ENCODE assay signal across 23 cellular contexts in the genomic region with DNA sequence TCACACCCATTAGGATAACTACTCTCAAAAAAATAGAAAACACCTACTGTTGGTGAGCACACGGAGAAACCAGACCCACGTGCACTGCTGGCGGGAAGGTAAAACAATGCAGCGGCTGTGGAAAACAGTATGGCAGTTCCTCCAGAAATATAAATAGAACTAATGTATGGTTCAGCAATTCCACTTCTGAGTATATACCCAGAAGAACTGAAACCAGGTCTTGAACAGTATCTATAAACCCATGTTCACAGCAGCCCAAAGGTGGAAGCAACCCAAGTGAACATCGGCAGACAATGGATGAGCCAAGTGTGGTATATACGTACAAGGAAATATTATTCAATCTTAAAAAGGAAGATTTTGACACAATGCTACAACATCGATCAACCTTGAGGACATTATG.
A peak's percentile ranks its signal among the peaks of the same experiment; 100 is the strongest.
DNase-seq lines count a peak whose midpoint lies in the region; ATAC-seq lines count a peak whose summit lies in the region.
"Had no signal": no experiment of that assay in that cellular context is flagged by ENCODE, and none has a peak within 500 bp of the region (broad histone marks: within the 10 kb centered on the region; RNA-seq: fewer than 3 reads in every experiment).

No MANE protein-coding gene starts in this region.

- peak overlapping the region; percentile 59 to 90 (median 82) for H3K4me3 Mint-ChIP-seq in naive B cell
- H3K4me3 Mint-ChIP-seq in activated CD8-positive, alpha-beta T cell treated with anti-CD3 and anti-CD28 coated beads, Interleukin-2, amount 10 ng/mL, durations not matched to agents 7 days and 5 days = no peak overlapping the region
- H3K4me3 Mint-ChIP-seq in activated CD4-positive, alpha-beta memory T cell treated with anti-CD3 and anti-CD28 coated beads, Interleukin-2, amount 10 ng/mL, durations not matched to agents 7 days and 5 days = no peak overlapping the region
- H3K4me3 Mint-ChIP-seq: activated naive CD8-positive, alpha-beta T cell treated with anti-CD3 and anti-CD28 coated beads, Interleukin-2, amount 50 U/mL, for 24 hours had no signal

- peak; percentile 77 for ATAC-seq in GM18511 (IDR thresholded peaks at IDR 0.05; ENCODE audit: unreplicated experiment)
- peak; percentile 77 for ATAC-seq in GM21526 (IDR thresholded peaks at IDR 0.05; ENCODE audit: low FRiP score, unreplicated experiment)
- ATAC-seq in HG03139 (IDR thresholded peaks at IDR 0.05; ENCODE audit: unreplicated experiment) = peak; percentile 62
- peak; percentile 85 to 86 for ATAC-seq in naive B cell (ENCODE audit: low read depth in 2 of 2)
- ATAC-seq in activated CD8-positive, alpha-beta T cell treated with anti-CD3 and anti-CD28 coated beads, Interleukin-2, amount 10 ng/mL, durations not matched to agents 7 days and 5 days = no peak
- no peak for ATAC-seq in GM18907 (IDR thresholded peaks at IDR 0.05; ENCODE audit: unreplicated experiment)
- ATAC-seq: activated CD4-positive, CD25-positive, alpha-beta regulatory T cell treated with anti-CD3 and anti-CD28 coated beads, Interleukin-2, amount 50 U/mL, for 24 hours; activated naive CD8-positive, alpha-beta T cell treated with anti-CD3 and anti-CD28 coated beads, Interleukin-2, amount 50 U/mL, for 24 hours; K562; naive thymus-derived CD8-positive, alpha-beta T cell; Panc1; SK-N-SH treated with all-trans-retinoic acid at 6 μM for 48 hours had no signal

- peak; percentile 20 for DNase-seq in naive B cell
- DNase-seq in activated CD8-positive, alpha-beta T cell treated with anti-CD3 and anti-CD28 coated beads, Interleukin-2, amount 10 ng/mL, durations not matched to agents 7 days and 5 days = no peak
- no peak for DNase-seq in activated CD4-positive, alpha-beta T cell treated with anti-CD3 and anti-CD28 coated beads, Interleukin-2, amount 50 U/mL, for 4 hours
- DNase-seq in activated CD4-positive, alpha-beta memory T cell treated with anti-CD3 and anti-CD28 coated beads, Interleukin-2, amount 10 ng/mL, durations not matched to agents 7 days and 5 days = no peak
- DNase-seq: activated naive CD8-positive, alpha-beta T cell treated with anti-CD3 and anti-CD28 coated beads, Interleukin-2, amount 50 U/mL, for 24 hours; DND-41; GOT3; mesenchymal stem cell; naive thymus-derived CD8-positive, alpha-beta T cell; NCI-H1694 treated with DMSO at 0.1 percent for 48 hours; NCI-H774; stimulated activated naive CD4-positive, alpha-beta T cell treated with Interleukin-2 at 50 U/mL for 16 hours; T-helper 9 cell; trophoblast cell had no signal

- POLR2A ChIA-PET in activated CD8-positive, alpha-beta T cell treated with anti-CD3 and anti-CD28 coated beads, Interleukin-2, amount 10 ng/mL, durations not matched to agents 7 days and 5 days (lab: Charles Lee) = no interaction called here
- POLR2A ChIA-PET in activated CD4-positive, alpha-beta memory T cell treated with anti-CD3 and anti-CD28 coated beads, Interleukin-2, amount 10 ng/mL, durations not matched to agents 7 days and 5 days (lab: Charles Lee) = no interaction called here

- H3K27ac Mint-ChIP-seq in naive B cell = peak overlapping the region; percentile 44 to 93 (median 84)
- H3K27ac Mint-ChIP-seq in activated CD8-positive, alpha-beta T cell treated with anti-CD3 and anti-CD28 coated beads, Interleukin-2, amount 10 ng/mL, durations not matched to agents 7 days and 5 days = no peak overlapping the region
- no peak overlapping the region for H3K27ac Mint-ChIP-seq in activated CD4-positive, alpha-beta memory T cell treated with anti-CD3 and anti-CD28 coated beads, Interleukin-2, amount 10 ng/mL, durations not matched to agents 7 days and 5 days
- H3K27ac Mint-ChIP-seq: activated naive CD8-positive, alpha-beta T cell treated with anti-CD3 and anti-CD28 coated beads, Interleukin-2, amount 50 U/mL, for 24 hours; activated T-helper 2 cell treated with anti-CD3 and anti-CD28 coated beads, Interferon-gamma antibody, Interleukin-2, Interleukin-4, amounts not matched to agents 10 μg/mL and 5 μg/mL and 100 μg/mL, durations not matched to agents 14 hours and 24 hours and 36 hours had no signal

- H3K27me3 Mint-ChIP-seq in naive B cell = no peaks in the 10 kb centered on the region
- peaks cover 2% of the 10 kb centered on the region for H3K27me3 Mint-ChIP-seq in activated CD8-positive, alpha-beta T cell treated with anti-CD3 and anti-CD28 coated beads, Interleukin-2, amount 10 ng/mL, durations not matched to agents 7 days and 5 days (ENCODE audit: low read depth)
- H3K27me3 Mint-ChIP-seq in activated CD4-positive, alpha-beta memory T cell treated with anti-CD3 and anti-CD28 coated beads, Interleukin-2, amount 10 ng/mL, durations not matched to agents 7 days and 5 days = no peaks in the 10 kb centered on the region
- H3K27me3 Mint-ChIP-seq: activated naive CD8-positive, alpha-beta T cell treated with anti-CD3 and anti-CD28 coated beads, Interleukin-2, amount 50 U/mL, for 24 hours; naive thymus-derived CD8-positive, alpha-beta T cell had no signal

- CTCF ChIA-PET in activated CD8-positive, alpha-beta T cell treated with anti-CD3 and anti-CD28 coated beads, Interleukin-2, amount 10 ng/mL, durations not matched to agents 7 days and 5 days (lab: Charles Lee) = no interaction called here
- CTCF ChIA-PET in activated CD4-positive, alpha-beta memory T cell treated with anti-CD3 and anti-CD28 coated beads, Interleukin-2, amount 10 ng/mL, durations not matched to agents 7 days and 5 days (lab: Charles Lee) = no interaction called here

- H3K36me3 Mint-ChIP-seq in naive B cell = peaks cover 7 to 8% of the 10 kb centered on the region in 2 donors
- H3K36me3 Mint-ChIP-seq in activated CD8-positive, alpha-beta T cell treated with anti-CD3 and anti-CD28 coated beads, Interleukin-2, amount 10 ng/mL, durations not matched to agents 7 days and 5 days (ENCODE audit: low read depth) = no peaks in the 10 kb centered on the region
- no peaks in the 10 kb centered on the region for H3K36me3 Mint-ChIP-seq in activated CD4-positive, alpha-beta memory T cell treated with anti-CD3 and anti-CD28 coated beads, Interleukin-2, amount 10 ng/mL, durations not matched to agents 7 days and 5 days (ENCODE audit: low read depth)

- H3K4me1 Mint-ChIP-seq in naive B cell = peaks cover 34 to 48% (median 36%) of the 10 kb centered on the region in 3 donors
- H3K4me1 Mint-ChIP-seq in activated CD8-positive, alpha-beta T cell treated with anti-CD3 and anti-CD28 coated beads, Interleukin-2, amount 10 ng/mL, durations not matched to agents 7 days and 5 days (ENCODE audit: low read depth) = no peaks in the 10 kb centered on the region
- H3K4me1 Mint-ChIP-seq in activated CD4-positive, alpha-beta memory T cell treated with anti-CD3 and anti-CD28 coated beads, Interleukin-2, amount 10 ng/mL, durations not matched to agents 7 days and 5 days = no peaks in the 10 kb centered on the region

- H3K9me3 Mint-ChIP-seq in naive B cell = peaks cover 0 to 5% (median 0%) of the 10 kb centered on the region in 7 donors
- no peaks in the 10 kb centered on the region for H3K9me3 Mint-ChIP-seq in activated CD8-positive, alpha-beta T cell treated with anti-CD3 and anti-CD28 coated beads, Interleukin-2, amount 10 ng/mL, durations not matched to agents 7 days and 5 days (ENCODE audit: insufficient read depth)
- no peaks in the 10 kb centered on the region for H3K9me3 Mint-ChIP-seq in activated CD4-positive, alpha-beta memory T cell treated with anti-CD3 and anti-CD28 coated beads, Interleukin-2, amount 10 ng/mL, durations not matched to agents 7 days and 5 days
- H3K9me3 Mint-ChIP-seq: activated naive CD8-positive, alpha-beta T cell treated with anti-CD3 and anti-CD28 coated beads, Interleukin-2, amount 50 U/mL, for 24 hours; activated T-helper 2 cell treated with anti-CD3 and anti-CD28 coated beads, Interferon-gamma antibody, Interleukin-2, Interleukin-4, amounts not matched to agents 10 μg/mL and 5 μg/mL and 100 μg/mL, durations not matched to agents 14 hours and 24 hours and 36 hours had no signal

Comparison
In these comparisons a context has a peak if more than half of its experiments do, and no peak if none do; other contexts are left out.
1. ATAC-seq: peak in GM18511 (single experiment), GM21526 (single experiment), HG03139 (single experiment) and naive B cell (2 of 2); none in activated CD8-positive, alpha-beta T cell treated with anti-CD3 and anti-CD28 coated beads, Interleukin-2, amount 10 ng/mL, durations not matched to agents 7 days and 5 days (single experiment) and GM18907 (single experiment).
2. H3K27ac Mint-ChIP-seq: peak in naive B cell (6 of 6); none in activated CD8-positive, alpha-beta T cell treated with anti-CD3 and anti-CD28 coated beads, Interleukin-2, amount 10 ng/mL, durations not matched to agents 7 days and 5 days (single experiment) and activated CD4-positive, alpha-beta memory T cell treated with anti-CD3 and anti-CD28 coated beads, Interleukin-2, amount 10 ng/mL, durations not matched to agents 7 days and 5 days (single experiment).
3. H3K4me3 Mint-ChIP-seq: peak in naive B cell (8 of 8); none in activated CD8-positive, alpha-beta T cell treated with anti-CD3 and anti-CD28 coated beads, Interleukin-2, amount 10 ng/mL, durations not matched to agents 7 days and 5 days (single experiment) and activated CD4-positive, alpha-beta memory T cell treated with anti-CD3 and anti-CD28 coated beads, Interleukin-2, amount 10 ng/mL, durations not matched to agents 7 days and 5 days (single experiment).